Comparison of ENCODE assay signal across 8 cellular contexts in the genomic region with DNA sequence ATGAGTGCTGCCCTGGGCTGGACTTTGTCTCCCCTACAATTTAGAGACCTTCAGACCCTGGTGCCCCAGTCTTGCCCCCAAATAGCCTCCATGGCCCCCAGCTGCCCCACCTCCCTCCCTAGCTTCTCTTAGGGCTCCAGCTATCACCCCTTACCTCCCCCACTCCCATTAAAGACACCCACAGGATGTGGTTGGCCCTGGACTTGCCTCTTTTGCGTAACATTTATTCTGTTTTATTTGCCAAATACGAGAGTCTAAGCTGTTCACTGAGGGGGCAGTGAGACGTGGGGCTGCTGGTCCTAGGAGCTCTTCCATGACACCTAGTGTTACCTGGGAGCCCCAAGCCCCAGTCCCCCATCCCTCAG. TPM values are rescaled to one million over a fixed set of nuclear protein-coding genes. Genes with fewer than 3 reads are reported as not detected.
A peak's percentile ranks its signal among the peaks of the same experiment; 100 is the strongest.
DNase-seq lines count a peak whose midpoint lies in the region; ATAC-seq and TF ChIP-seq lines count a peak whose summit lies in the region.

No MANE protein-coding gene starts in this region.

- TF ChIP-seq CTCF in AG04450 (IDR thresholded peaks at IDR 0.05; ENCODE audit: low read depth, low read length), result no peak
- no peak for TF ChIP-seq CTCF in thyroid gland (IDR thresholded peaks at IDR 0.05)

- H3K36me3 Mint-ChIP-seq in activated T-helper 17 cell treated with anti-CD3 and anti-CD28 coated beads, Interleukin-2, amount 50 U/mL, for 72 hours (ENCODE audit: low read depth), result peaks cover 91% of the 10 kb centered on the region

- no peaks in the 10 kb centered on the region for H3K9me3 Mint-ChIP-seq in activated T-helper 17 cell treated with anti-CD3 and anti-CD28 coated beads, Interleukin-2, amount 50 U/mL, for 72 hours

- TF ChIP-seq POLR2A in thyroid gland (IDR thresholded peaks at IDR 0.05), result no peak

- peaks cover 42% of the 10 kb centered on the region in 2 donors for H3K36me3 ChIP-seq in thyroid gland

- H3K27ac ChIP-seq in AG04450 (ENCODE audit: low read depth, low read length) (peak overlapping the region; percentile 93), layer of hippocampus (ENCODE audit: low read depth, low read length) (peak overlapping the region; percentile 72), thyroid gland (peak overlapping the region; percentile 44 to 87 (median 86))

- WGBS in thyroid gland, 2 donors, result 72 to 78% methylated on average over 3 of the region's 3 CpGs

- H3K4me3 Mint-ChIP-seq in activated T-helper 17 cell treated with anti-CD3 and anti-CD28 coated beads, Interleukin-2, amount 50 U/mL, for 72 hours, result peak overlapping the region; percentile 97

- DNase-seq in AG04450 (ENCODE audit: low read depth, low spot score) (no peak), KBM-7 (peak; percentile 38), thyroid gland (no peak), NCI-H345 (lab: John Stamatoyannopoulos, UW) (no peak)

- intact Hi-C loops in thyroid gland (cut with DNase I), result no loop called here

- CTCF ChIA-PET in AG04450 (lab: Charles Lee), result interaction anchor here (0.9 to 6.7 kb wide), 5 partner anchors 8 to 44 kb away, joined by 3 to 74 read pairs (median 7); a partner anchor contains a TSS

- POLR2A ChIA-PET in AG04450 (lab: Yijun Ruan, JAX), result interaction anchor here (1.0 to 1.8 kb wide), 2 partner anchors 9 to 211 kb away, joined by 6 to 7 read pairs; a partner anchor contains a TSS

- H3K27me3 ChIP-seq in AG04450 (ENCODE audit: control insufficient read depth, insufficient read depth, low read length) (no peaks in the 10 kb centered on the region), layer of hippocampus (ENCODE audit: control insufficient read depth, insufficient read depth, low read length) (no peaks in the 10 kb centered on the region), thyroid gland (no peaks in the 10 kb centered on the region)

- H3K4me3 ChIP-seq in AG04450 (ENCODE audit: low read depth, low read length) (peak overlapping the region; percentile 47), thyroid gland (replicated peaks in 1 of 3) (peak overlapping the region in 1 of 3 donors; percentile 15)

- H3K27ac Mint-ChIP-seq in activated T-helper 17 cell treated with anti-CD3 and anti-CD28 coated beads, Interleukin-2, amount 50 U/mL, for 72 hours, result peak overlapping the region; percentile 97

- H3K4me1 Mint-ChIP-seq in activated T-helper 17 cell treated with anti-CD3 and anti-CD28 coated beads, Interleukin-2, amount 50 U/mL, for 72 hours, result peaks cover 6% of the 10 kb centered on the region

- in situ Hi-C loops in KBM-7 (cut with MboI; ENCODE audit: low pct_unique_long_range_greater_than_20kb, low sequenced_read_pairs), result no loop called here

- no peaks in the 10 kb centered on the region for H3K27me3 Mint-ChIP-seq in activated T-helper 17 cell treated with anti-CD3 and anti-CD28 coated beads, Interleukin-2, amount 50 U/mL, for 72 hours

- H3K4me1 ChIP-seq in thyroid gland, result peaks cover 45 to 54% of the 10 kb centered on the region in 2 donors

- no peak for ATAC-seq in activated T-helper 17 cell treated with anti-CD3 and anti-CD28 coated beads, Interleukin-2, amount 50 U/mL, for 72 hours (replicated peaks)
- ATAC-seq in HG03378 (IDR thresholded peaks at IDR 0.05; ENCODE audit: unreplicated experiment) (no peak), GM19023 (IDR thresholded peaks at IDR 0.05; ENCODE audit: unreplicated experiment) (no peak)

- H3K9me3 ChIP-seq in AG04450 (ENCODE audit: control insufficient read depth, insufficient read depth, low read length) (peaks cover 5% of the 10 kb centered on the region; the same call in 1 of the 2 replicates), thyroid gland (no peaks in the 10 kb centered on the region)

RNA-seq across cellular contexts. Expression of a gene that starts 4.5 kb away (rescaled TPM):
- 4.3 and 6.4 TPM in 2 replicates for polyA plus RNA-seq in AG04450 (2011; rRNA removed)
- 7.2 and 13.7 TPM in 2 replicates for polyA minus RNA-seq in AG04450 (2011; rRNA and poly(A)+ RNA removed)
- 10 to 100 TPM; 40.1 to 73.3 TPM for total RNA-seq in activated T-helper 17 cell treated with anti-CD3 and anti-CD28 coated beads, Interleukin-2, amount 50 U/mL, for 72 hours
- 1 to 10 TPM; 4.1 to 7.1 (median 5.1) TPM for total RNA-seq in thyroid gland

RNA-seq across cellular contexts. Expression of a gene that starts 35.7 kb away (rescaled TPM):
- 59.6 and 69.6 TPM in 2 replicates for polyA plus RNA-seq in AG04450 (2011; rRNA removed)
- 18.2 and 24.1 TPM in 2 replicates for polyA minus RNA-seq in AG04450 (2011; rRNA and poly(A)+ RNA removed)
- 10 to 100 TPM; 53.1 to 56.8 TPM for total RNA-seq in activated T-helper 17 cell treated with anti-CD3 and anti-CD28 coated beads, Interleukin-2, amount 50 U/mL, for 72 hours
- 100 to 1,000 TPM in 2 of 4 donors, 10 to 100 TPM in 2; 78.9 to 109 (median 92.7) TPM for total RNA-seq in thyroid gland

Comparison
In these comparisons a context has a peak if more than half of its experiments do, and no peak if none do; other contexts are left out.
1. RNA of a gene that starts 4.5 kb away (total RNA-seq): 40.1 to 73.3 TPM in activated T-helper 17 cell treated with anti-CD3 and anti-CD28 coated beads, Interleukin-2, amount 50 U/mL, for 72 hours; 4.1 to 7.1 TPM in thyroid gland; every median in the first group is over 4 times any median in the second.
2. Peak in every context shown above with its lines, with median percentiles within 50 percentile points of each other: H3K27ac ChIP-seq.